12 cellular contexts compared by ENCODE assay signal in genomic region chr3:16741103-16741758, GRCh38.
DNase-seq lines count a peak whose midpoint lies in the region; ATAC-seq and TF ChIP-seq lines count a peak whose summit lies in the region.
"Had no signal": no experiment of that assay in that cellular context is flagged by ENCODE, and none has a peak within 500 bp of the region (broad histone marks: within the 10 kb centered on the region; RNA-seq: fewer than 3 reads in every experiment).

No MANE protein-coding gene starts in this region.

- H3K27me3 Mint-ChIP-seq in activated T-cell treated with anti-CD3 and anti-CD28 coated beads, Interleukin-2, amount 50 U/mL, for 4 hours (ENCODE audit: low read depth), result no peaks in the 10 kb centered on the region

- no peak overlapping the region for H3K4me3 Mint-ChIP-seq in activated T-cell treated with anti-CD3 and anti-CD28 coated beads, Interleukin-2, amount 50 U/mL, for 4 hours

- TF ChIP-seq CTCF in AG10803 (conservative IDR thresholded peaks at IDR 0.05; ENCODE audit: low read length), result no peak

- H3K36me3 Mint-ChIP-seq in activated T-cell treated with anti-CD3 and anti-CD28 coated beads, Interleukin-2, amount 50 U/mL, for 4 hours (ENCODE audit: insufficient read depth), result peaks cover 8% of the 10 kb centered on the region

- DNase-seq in AG10803 (ENCODE audit: low read depth) (peak; percentile 94), myocyte (ENCODE audit: low read depth) (peak; percentile 57), epidermal melanocyte (ENCODE audit: insufficient read length, low spot score) (no peak), inferior parietal cortex (ENCODE audit: extremely low spot score) (no peak), SHP77 (lab: John Stamatoyannopoulos, UW) (no peak)
- no peak for DNase-seq in activated T-cell treated with anti-CD3 and anti-CD28 coated beads, Interleukin-2, amount 50 U/mL, for 4 hours
- DNase-seq: DND-41, left colon, NCI-H82 had no signal

- H3K4me1 Mint-ChIP-seq in activated T-cell treated with anti-CD3 and anti-CD28 coated beads, Interleukin-2, amount 50 U/mL, for 4 hours (ENCODE audit: low read depth), result peaks cover 7% of the 10 kb centered on the region

- H3K9me3 Mint-ChIP-seq in activated T-cell treated with anti-CD3 and anti-CD28 coated beads, Interleukin-2, amount 50 U/mL, for 4 hours, result peaks cover 12% of the 10 kb centered on the region

- no peak overlapping the region for H3K4me3 ChIP-seq in AG10803 (ENCODE audit: low read length)
- H3K4me3 ChIP-seq: thoracic aorta had no signal

- peak; percentile 47 for ATAC-seq in GM21723 (IDR thresholded peaks at IDR 0.05; ENCODE audit: unreplicated experiment)
- peak; percentile 34 to 72 for ATAC-seq in activated T-cell treated with anti-CD3 and anti-CD28 coated beads, Interleukin-2, amount 50 U/mL, for 4 hours
- no peak for ATAC-seq in GM21526 (IDR thresholded peaks at IDR 0.05; ENCODE audit: low FRiP score, unreplicated experiment)
- ATAC-seq: left colon had no signal

Comparison
In these comparisons a context has a peak if more than half of its experiments do, and no peak if none do; other contexts are left out.
1. DNase-seq: peak in AG10803 (single experiment) and myocyte (single experiment); none in activated T-cell treated with anti-CD3 and anti-CD28 coated beads, Interleukin-2, amount 50 U/mL, for 4 hours (single experiment), epidermal melanocyte (single experiment), inferior parietal cortex (single experiment) and SHP77 (0 of 2).